Comparison of ENCODE assay signal across 8 cellular contexts in genomic region chr22:43883012-43883661, GRCh38. TPM values are rescaled to one million over a fixed set of nuclear protein-coding genes. Genes with fewer than 3 reads are reported as not detected.
DNase-seq lines count a peak whose midpoint lies in the region; ATAC-seq and TF ChIP-seq lines count a peak whose summit lies in the region.

No MANE protein-coding gene starts in this region.

- peak in 2 of 3 donors; percentile 28 to 63 for DNase-seq in CD4-positive, CD25-positive, alpha-beta regulatory T cell
- DNase-seq in GM23338 (ENCODE audit: low spot score) (peak; percentile 96), NCI-H524 (lab: John Stamatoyannopoulos, UW) (peak; percentile 48 to 84), endodermal cell (peak; percentile 93), nephron progenitor cell (peak; percentile 73)
- DNase-seq in activated CD4-positive, alpha-beta T cell treated with anti-CD3 and anti-CD28 coated beads, Interleukin-2, amount 10 ng/mL, durations not matched to agents 7 days and 5 days = peak; percentile 73

- no peak overlapping the region for H3K4me3 Mint-ChIP-seq in CD4-positive, CD25-positive, alpha-beta regulatory T cell
- H3K4me3 Mint-ChIP-seq in GM23338 (no peak overlapping the region), endodermal cell (no peak overlapping the region), nephron progenitor cell (no peak overlapping the region)
- no peak overlapping the region for H3K4me3 Mint-ChIP-seq in activated CD4-positive, alpha-beta T cell treated with anti-CD3 and anti-CD28 coated beads, Interleukin-2, amount 10 ng/mL, durations not matched to agents 7 days and 5 days

- CTCF ChIA-PET in activated CD4-positive, alpha-beta T cell treated with anti-CD3 and anti-CD28 coated beads, Interleukin-2, amount 10 ng/mL, durations not matched to agents 7 days and 5 days (lab: Charles Lee) = interaction anchor here (0.6 to 1.6 kb wide), 8 partner anchors 9 to 502 kb away, joined by 3 to 7 read pairs (median 3); no protein-coding TSS in a partner anchor

- H3K27ac ChIP-seq in CD4-positive, CD25-positive, alpha-beta regulatory T cell (ENCODE audit: insufficient read depth, low read length, poor library complexity, severe bottlenecking) = no peak overlapping the region
- no peak overlapping the region for H3K27ac ChIP-seq in GM23338 (ENCODE audit: low read depth)
- H3K27ac ChIP-seq in endodermal cell (ENCODE audit: low read depth, low read length) = no peak overlapping the region

- H3K9me2 ChIP-seq in GM23338 (ENCODE audit: insufficient read depth) = no peaks in the 10 kb centered on the region

- no peaks in the 10 kb centered on the region for H3K36me3 Mint-ChIP-seq in CD4-positive, CD25-positive, alpha-beta regulatory T cell
- H3K36me3 Mint-ChIP-seq in GM23338 (ENCODE audit: low read depth) (peaks cover 16% of the 10 kb centered on the region), endodermal cell (ENCODE audit: low read depth) (no peaks in the 10 kb centered on the region), nephron progenitor cell (ENCODE audit: low read depth) (no peaks in the 10 kb centered on the region)
- H3K36me3 Mint-ChIP-seq in activated CD4-positive, alpha-beta T cell treated with anti-CD3 and anti-CD28 coated beads, Interleukin-2, amount 10 ng/mL, durations not matched to agents 7 days and 5 days (ENCODE audit: low read depth) = no peaks in the 10 kb centered on the region

- ATAC-seq in CD4-positive, CD25-positive, alpha-beta regulatory T cell (ENCODE audit: low read depth in 2 of 2) = no peak
- ATAC-seq in GM23338 = peak; percentile 92
- no peak for ATAC-seq in GM18520 (IDR thresholded peaks at IDR 0.05; ENCODE audit: unreplicated experiment)
- no peak for ATAC-seq in GM18511 (IDR thresholded peaks at IDR 0.05; ENCODE audit: unreplicated experiment)

- peak; percentile 88 to 91 for TF ChIP-seq CTCF in GM23338 (conservative IDR thresholded peaks at IDR 0.05; ENCODE audit: low read depth in 2 of 2)
- peak; percentile 87 for TF ChIP-seq CTCF in endodermal cell (conservative IDR thresholded peaks at IDR 0.05)
- TF ChIP-seq CTCF in nephron progenitor cell (IDR thresholded peaks at IDR 0.05) = peak; percentile 74

- H3K9me3 Mint-ChIP-seq in CD4-positive, CD25-positive, alpha-beta regulatory T cell = peaks cover 0 to 2% (median 0%) of the 10 kb centered on the region in 7 donors
- H3K9me3 Mint-ChIP-seq in GM23338 (no peaks in the 10 kb centered on the region), endodermal cell (no peaks in the 10 kb centered on the region), nephron progenitor cell (no peaks in the 10 kb centered on the region)
- H3K9me3 Mint-ChIP-seq in activated CD4-positive, alpha-beta T cell treated with anti-CD3 and anti-CD28 coated beads, Interleukin-2, amount 10 ng/mL, durations not matched to agents 7 days and 5 days = no peaks in the 10 kb centered on the region

- H3K79me2 ChIP-seq in GM23338 (replicated peaks; ENCODE audit: insufficient read depth) = no peaks in the 10 kb centered on the region

- H3K4me1 ChIP-seq in CD4-positive, CD25-positive, alpha-beta regulatory T cell (ENCODE audit: control insufficient read depth, insufficient read depth, low read length, poor library complexity, severe bottlenecking) = no peaks in the 10 kb centered on the region
- H3K4me1 ChIP-seq in GM23338 (ENCODE audit: insufficient read depth) (no peaks in the 10 kb centered on the region), endodermal cell (ENCODE audit: control insufficient read depth, insufficient read depth, low read length) (peaks cover 3% of the 10 kb centered on the region)

- H3K36me3 ChIP-seq in CD4-positive, CD25-positive, alpha-beta regulatory T cell (ENCODE audit: control insufficient read depth, insufficient read depth, low read length) = no peaks in the 10 kb centered on the region
- no peaks in the 10 kb centered on the region; the same call in 1 of the 2 replicates for H3K36me3 ChIP-seq in GM23338 (ENCODE audit: insufficient read depth)
- no peaks in the 10 kb centered on the region for H3K36me3 ChIP-seq in endodermal cell (ENCODE audit: control insufficient read depth, insufficient read depth, low read length)

- H3K27me3 ChIP-seq in CD4-positive, CD25-positive, alpha-beta regulatory T cell (ENCODE audit: control insufficient read depth, insufficient read depth, low read length) = no peaks in the 10 kb centered on the region
- H3K27me3 ChIP-seq in GM23338 (ENCODE audit: insufficient read depth) = no peaks in the 10 kb centered on the region
- H3K27me3 ChIP-seq in endodermal cell (ENCODE audit: control insufficient read depth, insufficient read depth, low read length, poor library complexity, severe bottlenecking) = no peaks in the 10 kb centered on the region

- H3K9ac ChIP-seq in endodermal cell (ENCODE audit: extremely low read depth, low read length, poor library complexity, severe bottlenecking) = no peak overlapping the region

- H3K4me1 Mint-ChIP-seq in CD4-positive, CD25-positive, alpha-beta regulatory T cell = peaks cover 0 to 5% (median 1%) of the 10 kb centered on the region in 4 donors
- no peaks in the 10 kb centered on the region for H3K4me1 Mint-ChIP-seq in GM23338
- peaks cover 3% of the 10 kb centered on the region for H3K4me1 Mint-ChIP-seq in activated CD4-positive, alpha-beta T cell treated with anti-CD3 and anti-CD28 coated beads, Interleukin-2, amount 10 ng/mL, durations not matched to agents 7 days and 5 days
- H3K4me1 Mint-ChIP-seq in endodermal cell = peaks cover 1% of the 10 kb centered on the region
- H3K4me1 Mint-ChIP-seq in nephron progenitor cell = no peaks in the 10 kb centered on the region

- 53 to 55% methylated on average over 12 to 14 of the region's 14 CpGs for WGBS in endodermal cell (ENCODE audit: insufficient coverage in 1 of 2, insufficient read length in 1 of 2), 2 experiments

- H3K9me3 ChIP-seq in CD4-positive, CD25-positive, alpha-beta regulatory T cell (ENCODE audit: control insufficient read depth in 2 of 2, low read length in 2 of 2) = no peaks in the 10 kb centered on the region
- no peaks in the 10 kb centered on the region for H3K9me3 ChIP-seq in endodermal cell (ENCODE audit: control insufficient read depth, low read length)

- POLR2A ChIA-PET in activated CD4-positive, alpha-beta T cell treated with anti-CD3 and anti-CD28 coated beads, Interleukin-2, amount 10 ng/mL, durations not matched to agents 7 days and 5 days (lab: Charles Lee) = no interaction called here

- H2AFZ ChIP-seq in GM23338 = no peak overlapping the region

- H4K20me1 ChIP-seq in GM23338 (replicated peaks; ENCODE audit: insufficient read depth) = no peaks in the 10 kb centered on the region; the same call in 1 of the 2 replicates

- peak overlapping the region in 1 of 3 donors; percentile 82 for H3K27ac Mint-ChIP-seq in CD4-positive, CD25-positive, alpha-beta regulatory T cell
- H3K27ac Mint-ChIP-seq in GM23338 (no peak overlapping the region; the same call in 1 of the 2 replicates), endodermal cell (no peak overlapping the region), nephron progenitor cell (no peak overlapping the region)
- H3K27ac Mint-ChIP-seq in activated CD4-positive, alpha-beta T cell treated with anti-CD3 and anti-CD28 coated beads, Interleukin-2, amount 10 ng/mL, durations not matched to agents 7 days and 5 days = no peak overlapping the region

- H3K4me2 ChIP-seq in GM23338 = no peak overlapping the region

- H3F3A ChIP-seq in GM23338 (replicated peaks; ENCODE audit: low read depth) = no peaks in the 10 kb centered on the region

- H3K4me3 ChIP-seq in CD4-positive, CD25-positive, alpha-beta regulatory T cell (ENCODE audit: low read depth, low read length) = no peak overlapping the region
- H3K4me3 ChIP-seq in GM23338 (no peak overlapping the region), endodermal cell (ENCODE audit: low read length) (no peak overlapping the region)

- peaks cover 18% of the 10 kb centered on the region for H3K27me3 Mint-ChIP-seq in CD4-positive, CD25-positive, alpha-beta regulatory T cell
- peaks cover 6% of the 10 kb centered on the region for H3K27me3 Mint-ChIP-seq in GM23338 (ENCODE audit: insufficient read depth, low read depth, poor library complexity)
- H3K27me3 Mint-ChIP-seq in activated CD4-positive, alpha-beta T cell treated with anti-CD3 and anti-CD28 coated beads, Interleukin-2, amount 10 ng/mL, durations not matched to agents 7 days and 5 days = peaks cover 4% of the 10 kb centered on the region
- H3K27me3 Mint-ChIP-seq in endodermal cell (ENCODE audit: insufficient read depth) = no peaks in the 10 kb centered on the region
- peaks cover 31% of the 10 kb centered on the region for H3K27me3 Mint-ChIP-seq in nephron progenitor cell (ENCODE audit: low read depth, poor library complexity)

TF ChIP-seq in GM23338, 12 proteins besides CTCF, POLR2A, EP300 and RAD21 (continues in another document):
- no peak for TF ChIP-seq EZH2 (IDR thresholded peaks at IDR 0.05; ENCODE audit: low read depth, unreplicated experiment)

RNA-seq across cellular contexts. Expression of gene PNPLA5, which starts 8.7 kb away (rescaled TPM):
- not detected for total RNA-seq in CD4-positive, CD25-positive, alpha-beta regulatory T cell
- not detected for polyA plus RNA-seq in CD4-positive, CD25-positive, alpha-beta regulatory T cell
- total RNA-seq in GM23338 (2014; rRNA removed; shearing (Covaris generic)) = 5.9 and 6.8 TPM in 2 replicates
- polyA plus RNA-seq in GM23338 (2016; fragmentation: Nextera tagmentation; extraction: Ambion mirVana) = 2.0 and 2.3 TPM in 2 replicates
- total RNA-seq in activated CD4-positive, alpha-beta T cell treated with anti-CD3 and anti-CD28 coated beads, Interleukin-2, amount 10 ng/mL, durations not matched to agents 7 days and 5 days = not detected
- under 1 TPM; 0.68 to 0.73 TPM for total RNA-seq in endodermal cell
- polyA plus RNA-seq in endodermal cell (2013, experiment 1 of 2) = 0.11 TPM
- not detected for polyA plus RNA-seq in endodermal cell (2013, experiment 2 of 2)

RNA-seq across cellular contexts. Expression of gene SULT4A1, which starts 20.8 kb away (rescaled TPM):
- not detected for total RNA-seq in CD4-positive, CD25-positive, alpha-beta regulatory T cell
- not detected for polyA plus RNA-seq in CD4-positive, CD25-positive, alpha-beta regulatory T cell
- 5.2 and 7.8 TPM in 2 replicates for total RNA-seq in GM23338 (2014; rRNA removed; shearing (Covaris generic))
- polyA plus RNA-seq in GM23338 (2016; fragmentation: Nextera tagmentation; extraction: Ambion mirVana) = 4.3 and 4.7 TPM in 2 replicates
- not detected for total RNA-seq in activated CD4-positive, alpha-beta T cell treated with anti-CD3 and anti-CD28 coated beads, Interleukin-2, amount 10 ng/mL, durations not matched to agents 7 days and 5 days
- 10 to 100 TPM; 11.4 to 12.7 TPM for total RNA-seq in endodermal cell
- 15.4 TPM for polyA plus RNA-seq in endodermal cell (2013, experiment 1 of 2)
- polyA plus RNA-seq in endodermal cell (2013, experiment 2 of 2) = 13.5 TPM

RNA-seq across cellular contexts. Expression of gene PNPLA3, which starts 40.5 kb away (rescaled TPM):
- not detected for total RNA-seq in CD4-positive, CD25-positive, alpha-beta regulatory T cell
- polyA plus RNA-seq in CD4-positive, CD25-positive, alpha-beta regulatory T cell = not detected
- 17.3 and 23.4 TPM in 2 replicates for total RNA-seq in GM23338 (2014; rRNA removed; shearing (Covaris generic))
- polyA plus RNA-seq in GM23338 (2016; fragmentation: Nextera tagmentation; extraction: Ambion mirVana) = 16.2 and 17.7 TPM in 2 replicates
- total RNA-seq in activated CD4-positive, alpha-beta T cell treated with anti-CD3 and anti-CD28 coated beads, Interleukin-2, amount 10 ng/mL, durations not matched to agents 7 days and 5 days = not detected
- 10 to 100 TPM; 48.1 to 52.6 TPM for total RNA-seq in endodermal cell
- polyA plus RNA-seq in endodermal cell (2013, experiment 1 of 2) = 30.0 TPM
- polyA plus RNA-seq in endodermal cell (2013, experiment 2 of 2) = 34.4 TPM

Comparison
In these comparisons a context has a peak if more than half of its experiments do, and no peak if none do; other contexts are left out.
1. DNase-seq: peak in every context shown above with its lines; median percentile 96 in GM23338; 93 in endodermal cell; 73 in activated CD4-positive, alpha-beta T cell treated with anti-CD3 and anti-CD28 coated beads, Interleukin-2, amount 10 ng/mL, durations not matched to agents 7 days and 5 days; 73 in nephron progenitor cell; 66 in NCI-H524; 46 in CD4-positive, CD25-positive, alpha-beta regulatory T cell.
2. RNA of gene PNPLA3, which starts 40.5 kb away (total RNA-seq): 48.1 to 52.6 TPM in endodermal cell and 17.3 to 23.4 TPM in GM23338; not detected in activated CD4-positive, alpha-beta T cell treated with anti-CD3 and anti-CD28 coated beads, Interleukin-2, amount 10 ng/mL, durations not matched to agents 7 days and 5 days and not detected in CD4-positive, CD25-positive, alpha-beta regulatory T cell (single experiment); every median in the first group is over 10 times any median in the second.
3. Peak in every context shown above with its lines, with median percentiles within 50 percentile points of each other: CTCF ChIP-seq.